Comparison of ENCODE assay signal across 1 cellular context in genomic region chr16:21525029-21525895, GRCh38.
TF ChIP-seq lines count a peak whose summit lies in the region.
"Not testable (repeated sequence)": the region's sequence is repeated elsewhere in the genome, so short reads cannot be mapped to it uniquely, and the experiment has no call there.

No MANE protein-coding gene starts in this region.

TF ChIP-seq in HepG2, 621 proteins besides CTCF, POLR2A, EP300 and RAD21 (continued from another document and continues in another):
- TF ChIP-seq TFDP2 (CRISPR knock-in tag; IDR thresholded peaks at IDR 0.05) (peak; percentile 61; the same call in 1 of the 2 replicates), ZNF674 (CRISPR knock-in tag; IDR thresholded peaks at IDR 0.05; ENCODE audit: low read depth) (peak; percentile 99), TOPORS (CRISPR knock-in tag; IDR thresholded peaks at IDR 0.05) (peak; percentile 50; the same call in 1 of the 2 replicates), SKI (IDR thresholded peaks at IDR 0.05; ENCODE audit: partially characterized antibody) (peak; percentile 100), DMAP1 (CRISPR knock-in tag; IDR thresholded peaks at IDR 0.05) (peak; percentile 90), ZNF225 (CRISPR knock-in tag; IDR thresholded peaks at IDR 0.05) (peak; percentile 97), PRMT3 (CRISPR knock-in tag; IDR thresholded peaks at IDR 0.05; ENCODE audit: borderline replicate concordance, low read depth) (peak; percentile 96; the same call in 1 of the 2 replicates), ATF7 (IDR thresholded peaks at IDR 0.05) (peak; percentile 75), ATF7 (CRISPR knock-in tag; IDR thresholded peaks at IDR 0.05) (peak; percentile 92), NFKBIZ (CRISPR knock-in tag; IDR thresholded peaks at IDR 0.05) (peak; percentile 97), ZC3H4 (CRISPR knock-in tag; IDR thresholded peaks at IDR 0.05; ENCODE audit: borderline replicate concordance) (peak; percentile 46; the same call in 1 of the 2 replicates), HMG20B (CRISPR knock-in tag; conservative IDR thresholded peaks at IDR 0.05) (peak; percentile 98), MATR3 (CRISPR knock-in tag; IDR thresholded peaks at IDR 0.05) (peak; percentile 99), CSRNP2 (CRISPR knock-in tag; conservative IDR thresholded peaks at IDR 0.05; ENCODE audit: low read depth) (peak; percentile 96), ZNF432 (CRISPR knock-in tag; IDR thresholded peaks at IDR 0.05; ENCODE audit: borderline replicate concordance) (peak; percentile 51; the same call in 1 of the 2 replicates), NFKB2 (CRISPR knock-in tag; IDR thresholded peaks at IDR 0.05; ENCODE audit: borderline replicate concordance) (peak; percentile 95), ZNF619 (CRISPR knock-in tag; IDR thresholded peaks at IDR 0.05) (peak; percentile 85), SATB2 (CRISPR knock-in tag; IDR thresholded peaks at IDR 0.05) (0 out of 2 replicates have a peak, but pooled peaks have one; percentile 75), DPF2 (CRISPR knock-in tag; IDR thresholded peaks at IDR 0.05; ENCODE audit: borderline replicate concordance, low read depth) (peak; percentile 98), SRSF1 (optimal IDR thresholded peaks at IDR 0.05; ENCODE audit: low read depth, low read length) (peak; percentile 90), PREB (CRISPR knock-in tag; IDR thresholded peaks at IDR 0.05) (0 out of 2 replicates have a peak, but pooled peaks have one; percentile 76), IRF9 (CRISPR knock-in tag; IDR thresholded peaks at IDR 0.05; ENCODE audit: borderline replicate concordance) (peak; percentile 98), ZBTB3 (CRISPR knock-in tag; IDR thresholded peaks at IDR 0.05; ENCODE audit: borderline replicate concordance, low read depth) (peak; percentile 94), ZNF766 (CRISPR knock-in tag; IDR thresholded peaks at IDR 0.05; ENCODE audit: borderline replicate concordance) (peak; percentile 86; the same call in 1 of the 2 replicates), ZNF3 (CRISPR knock-in tag; IDR thresholded peaks at IDR 0.05) (peak; percentile 83), MZF1 (CRISPR knock-in tag; IDR thresholded peaks at IDR 0.05; ENCODE audit: borderline replicate concordance) (0 out of 2 replicates have a peak, but pooled peaks have one; percentile 29), ZNF720 (CRISPR knock-in tag; IDR thresholded peaks at IDR 0.05) (peak; percentile 81), PATZ1 (CRISPR knock-in tag; IDR thresholded peaks at IDR 0.05) (peak; percentile 99), KDM4B (CRISPR knock-in tag; IDR thresholded peaks at IDR 0.05) (peak; percentile 94; the same call in 1 of the 2 replicates), ATF7-NPFF (CRISPR knock-in tag; IDR thresholded peaks at IDR 0.05; ENCODE audit: low read depth) (peak; percentile 83), ZNF644 (CRISPR knock-in tag; IDR thresholded peaks at IDR 0.05; ENCODE audit: low read depth) (peak; percentile 93), MTERF4 (CRISPR knock-in tag; IDR thresholded peaks at IDR 0.05) (peak; percentile 88), ZMYM4 (CRISPR knock-in tag; IDR thresholded peaks at IDR 0.05) (peak; percentile 96), GABPB1 (CRISPR knock-in tag; IDR thresholded peaks at IDR 0.05) (peak; percentile 78), NCOA5 (CRISPR knock-in tag; IDR thresholded peaks at IDR 0.05) (0 out of 2 replicates have a peak, but pooled peaks have one; percentile 17), KLF11 (CRISPR knock-in tag; IDR thresholded peaks at IDR 0.05) (peak; percentile 98), BHLHE40 (IDR thresholded peaks at IDR 0.05; ENCODE audit: low read length) (peak; percentile 92), ZNF839 (CRISPR knock-in tag; IDR thresholded peaks at IDR 0.05; ENCODE audit: borderline replicate concordance) (peak; percentile 85; the same call in 1 of the 2 replicates), RBM39 (IDR thresholded peaks at IDR 0.05; ENCODE audit: low read depth, low read length, poor library complexity, severe bottlenecking) (peak; percentile 97), HMGXB4 (CRISPR knock-in tag; IDR thresholded peaks at IDR 0.05; ENCODE audit: borderline replicate concordance in 1 of 2, low read depth in 1 of 2) (peak; percentile 77 to 92), NFYB (CRISPR knock-in tag; IDR thresholded peaks at IDR 0.05) (peak; percentile 44; the same call in 1 of the 2 replicates), ZNF646 (CRISPR knock-in tag; IDR thresholded peaks at IDR 0.05) (0 out of 2 replicates have a peak, but pooled peaks have one; percentile 58), KDM6A (CRISPR knock-in tag; IDR thresholded peaks at IDR 0.05; ENCODE audit: low read depth) (peak; percentile 94), CREB1 (IDR thresholded peaks at IDR 0.05) (peak; percentile 78), TFDP1 (CRISPR knock-in tag; IDR thresholded peaks at IDR 0.05; ENCODE audit: borderline replicate concordance) (peak; percentile 82)
- TF ChIP-seq CREB1 (CRISPR knock-in tag; IDR thresholded peaks at IDR 0.05), result not testable (repeated sequence)
